ENCODE assay signal across 18 cellular contexts in the genomic region with DNA sequence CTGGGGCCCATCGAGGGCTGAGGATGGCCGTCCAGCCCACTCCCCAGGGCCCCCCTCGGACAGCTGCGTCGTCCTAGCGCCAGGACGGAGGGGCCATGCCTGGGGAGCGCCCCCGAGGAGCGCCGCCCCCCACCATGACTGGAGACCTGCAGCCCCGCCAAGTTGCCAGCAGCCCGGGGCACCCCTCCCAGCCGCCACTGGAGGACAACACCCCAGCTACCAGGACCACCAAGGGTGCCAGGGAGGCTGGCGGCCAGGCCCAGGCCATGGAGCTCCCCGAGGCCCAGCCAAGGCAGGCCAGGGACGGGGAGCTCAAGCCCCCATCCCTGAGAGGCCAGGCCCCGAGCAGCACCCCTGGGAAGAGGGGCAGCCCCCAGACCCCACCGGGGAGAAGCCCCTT.
"Had no signal": no experiment of that assay in that cellular context is flagged by ENCODE, and none has a peak within 500 bp of the region (broad histone marks: within the 10 kb centered on the region; RNA-seq: fewer than 3 reads in every experiment).

No MANE protein-coding gene starts in this region.

- H3K4me3 ChIP-seq: coronary artery, esophagus muscularis mucosa, heart right ventricle, left lung, lower lobe of right lung, mucosa of descending colon had no signal

- DNase-seq: dermis blood vessel endothelial cell; dorsolateral prefrontal cortex; effector CD4-positive, alpha-beta T cell; effector memory CD4-positive, alpha-beta T cell; foreskin keratinocyte; glutamatergic neuron; head of caudate nucleus; heart right ventricle; hippocampal formation; left cardiac atrium; left lung; left ventricle myocardium superior; lower lobe of right lung; mesenchymal stem cell; mucosa of descending colon; naive B cell had no signal

- H3K9me3 ChIP-seq: esophagus muscularis mucosa, heart right ventricle, left lung, lower lobe of right lung, mucosa of descending colon had no signal

- H3K36me3 ChIP-seq: esophagus muscularis mucosa, heart right ventricle, left lung, lower lobe of right lung had no signal

- ATAC-seq: foreskin keratinocyte, left cardiac atrium, left lung, left ventricle myocardium superior, lower lobe of right lung, mucosa of descending colon had no signal

- H3K27ac ChIP-seq: coronary artery, dorsolateral prefrontal cortex, esophagus muscularis mucosa, foreskin keratinocyte, heart right ventricle, left lung, lower lobe of right lung had no signal
